ENCODE assay signal across 9 cellular contexts in the genomic region with DNA sequence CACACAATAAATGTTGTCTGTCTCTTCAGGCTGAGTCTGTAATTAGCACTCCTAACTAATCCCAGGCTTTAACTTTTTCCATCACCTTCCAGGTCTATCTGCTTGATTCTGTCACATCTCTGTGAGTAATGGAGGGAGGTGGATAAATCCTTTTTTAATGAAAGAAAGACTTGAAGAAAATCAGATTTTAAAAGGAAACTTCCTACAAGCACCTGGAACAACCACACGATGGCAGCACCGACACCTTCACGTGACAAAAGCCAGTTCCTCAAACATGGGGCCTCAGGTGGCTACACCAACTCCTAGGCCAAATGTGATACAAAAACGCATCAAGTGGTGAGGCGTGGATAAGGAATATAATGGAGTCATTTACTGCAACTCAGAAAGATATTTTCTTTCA. TPM values are rescaled to one million over a fixed set of nuclear protein-coding genes. Genes with fewer than 3 reads are reported as not detected.
A peak's percentile ranks its signal among the peaks of the same experiment; 100 is the strongest.
DNase-seq lines count a peak whose midpoint lies in the region; ATAC-seq, FAIRE-seq and TF ChIP-seq lines count a peak whose summit lies in the region.
"Had no signal": no experiment of that assay in that cellular context is flagged by ENCODE, and none has a peak within 500 bp of the region (broad histone marks: within the 10 kb centered on the region; RNA-seq: fewer than 3 reads in every experiment).

No MANE protein-coding gene starts in this region.

- H3K36me3 ChIP-seq in OCI-LY3 (replicated peaks; ENCODE audit: low read depth, low read length) (peaks cover 54% of the 10 kb centered on the region), mammary epithelial cell (ENCODE audit: insufficient read depth, low read length) (peaks cover 7% of the 10 kb centered on the region), mucosa of descending colon (ENCODE audit: low read depth) (peaks cover 4% of the 10 kb centered on the region)

- H3K4me3 Mint-ChIP-seq in CD4-positive, alpha-beta T cell = no peak overlapping the region

- dilution Hi-C loops in mammary epithelial cell (cut with HindIII; ENCODE audit: low sequenced_read_pairs) = no loop called here

- H3K9me3 Mint-ChIP-seq in CD4-positive, alpha-beta T cell = no peaks in the 10 kb centered on the region

- H4K20me1 ChIP-seq in OCI-LY3 (ENCODE audit: insufficient read depth, low read length) = no peaks in the 10 kb centered on the region
- no peaks in the 10 kb centered on the region for H4K20me1 ChIP-seq in mammary epithelial cell (ENCODE audit: insufficient read depth, low read length)

- 0 out of 2 replicates have a peak, but pooled peaks cover 3% of the 10 kb centered on the region for H3K79me2 ChIP-seq in OCI-LY3 (ENCODE audit: low read length)
- peaks cover 8% of the 10 kb centered on the region for H3K79me2 ChIP-seq in mammary epithelial cell (ENCODE audit: insufficient read depth, low read length)

- CTCF ChIA-PET in CD4-positive, alpha-beta T cell (lab: Charles Lee) = interaction anchor here (1.0 kb wide), 1 partner anchor 31 kb away, joined by 3 read pairs; no protein-coding TSS in a partner anchor
- CTCF ChIA-PET in mammary epithelial cell (lab: Charles Lee; ENCODE audit: low non-redundant PET) = interaction anchor here (0.6 kb wide), 1 partner anchor 228 kb away, joined by 4 read pairs; no protein-coding TSS in a partner anchor

- peaks cover 10% of the 10 kb centered on the region for H3K4me1 ChIP-seq in OCI-LY3 (ENCODE audit: low read length)
- peaks cover under 1% of the 10 kb centered on the region for H3K4me1 ChIP-seq in mammary epithelial cell (ENCODE audit: insufficient read depth, low read length)
- no peaks in the 10 kb centered on the region for H3K4me1 ChIP-seq in mucosa of descending colon (ENCODE audit: low read depth)

- H3K27ac Mint-ChIP-seq in CD4-positive, alpha-beta T cell = no peak overlapping the region

- no TSS peak for BruUV-seq in mammary epithelial cell (replicated peaks; lab: Mats Ljungman, UMichigan)

- POLR2A ChIA-PET in CD4-positive, alpha-beta T cell (lab: Charles Lee) = interaction anchor here (1.4 kb wide), 1 partner anchor 41 kb away, joined by 3 read pairs; a partner anchor contains a TSS

- no peak overlapping the region for H3K27ac ChIP-seq in CD4-positive, alpha-beta T cell (ENCODE audit: low read depth, low read length)
- peak overlapping the region; percentile 29 for H3K27ac ChIP-seq in OCI-LY3 (ENCODE audit: low read length)
- H3K27ac ChIP-seq in mammary epithelial cell (ENCODE audit: insufficient read depth, low read depth, low read length) = no peak overlapping the region

- H3K4me3 ChIP-seq in OCI-LY3 (ENCODE audit: low read length) (no peak overlapping the region), mammary epithelial cell (replicated peaks in 1 of 3; ENCODE audit: insufficient read depth in 1 of 3, low read depth in 2 of 3, low read length in 3 of 3) (no peak overlapping the region), mucosa of descending colon (no peak overlapping the region)
- H3K4me3 ChIP-seq: lung had no signal

- H3K27me3 ChIP-seq in CD4-positive, alpha-beta T cell (ENCODE audit: control insufficient read depth, insufficient read depth, low read length) = no peaks in the 10 kb centered on the region
- H3K27me3 ChIP-seq in OCI-LY3 (ENCODE audit: low read depth, low read length) (no peaks in the 10 kb centered on the region), mammary epithelial cell (ENCODE audit: insufficient read depth, low read length) (no peaks in the 10 kb centered on the region)

- in situ Hi-C loops in mammary epithelial cell (cut with MboI; ENCODE audit: low sequenced_read_pairs in 2 of 2) = no loop called here

- no peaks in the 10 kb centered on the region for H3K9me3 ChIP-seq in CD4-positive, alpha-beta T cell (ENCODE audit: control insufficient read depth, low read length)
- H3K9me3 ChIP-seq in OCI-LY3 (ENCODE audit: insufficient read depth, low read length) (no peaks in the 10 kb centered on the region), mammary epithelial cell (replicated peaks; ENCODE audit: insufficient read depth, low read length) (peaks cover 3% of the 10 kb centered on the region), mucosa of descending colon (no peaks in the 10 kb centered on the region)

- H3K36me3 Mint-ChIP-seq in CD4-positive, alpha-beta T cell (ENCODE audit: low read depth) = peaks cover 98% of the 10 kb centered on the region

- H3K9ac ChIP-seq in OCI-LY3 (ENCODE audit: low read length) (peak overlapping the region; percentile 27), mammary epithelial cell (ENCODE audit: insufficient read depth, low read length) (no peak overlapping the region)

- no peaks in the 10 kb centered on the region for H3K27me3 Mint-ChIP-seq in CD4-positive, alpha-beta T cell

- H3K4me2 ChIP-seq in OCI-LY3 (ENCODE audit: low read length) (0 out of 2 replicates have a peak overlapping the region, but pooled peaks have one; percentile 3), mammary epithelial cell (ENCODE audit: insufficient read depth, low read depth, low read length) (no peak overlapping the region)

- DNase-seq in CD4-positive, alpha-beta T cell = peak in 3 of 10 experiments; percentile 11 to 14 (median 12)
- DNase-seq in mammary epithelial cell = peak; percentile 29
- peak in 2 of 3 donors; percentile 45 to 62 for DNase-seq in mucosa of descending colon
- no peak for DNase-seq in frontal cortex (ENCODE audit: low spot score in 2 of 2)
- no peak for DNase-seq in activated gamma-delta T cell treated with Interleukin-2 at 50 U/mL for 16 hours
- no peak for DNase-seq in COR-L47 (lab: John Stamatoyannopoulos, UW)

- ATAC-seq in CD4-positive, alpha-beta T cell (ENCODE audit: poor library complexity) = no peak
- ATAC-seq in GM21423 (IDR thresholded peaks at IDR 0.05; ENCODE audit: unreplicated experiment) (peak; percentile 62), mucosa of descending colon (peak; percentile 65)

- TF ChIP-seq CTCF in CD4-positive, alpha-beta T cell (IDR thresholded peaks at IDR 0.05) = peak; percentile 22
- TF ChIP-seq CTCF in OCI-LY3 (IDR thresholded peaks at IDR 0.05; ENCODE audit: low read depth, low read length) (peak; percentile 82), mammary epithelial cell (conservative IDR thresholded peaks at IDR 0.05 in 1 of 2, IDR thresholded peaks at IDR 0.05 in 1 of 2; ENCODE audit: extremely low read depth in 1 of 2, insufficient read depth in 1 of 2, low read depth in 1 of 2, low read length in 2 of 2) (peak; percentile 60 to 66), mucosa of descending colon (IDR thresholded peaks at IDR 0.05) (no peak)

- no peaks in the 10 kb centered on the region for H3K4me1 Mint-ChIP-seq in CD4-positive, alpha-beta T cell (ENCODE audit: low read depth)

- no peak for FAIRE-seq in frontal cortex (lab: Jason Lieb, UNC)

- intact Hi-C loops in CD4-positive, alpha-beta T cell (cut with DNase I, micrococcal nuclease) = loop anchor here in 1 of 2 experiments (10.0 kb wide), 1 partner anchor 237 kb away; no protein-coding TSS in a partner anchor
- intact Hi-C loops in mammary epithelial cell (cut with micrococcal nuclease) (loop anchor here (2.0 to 5.0 kb wide), 2 partner anchors 41 to 235 kb away; a partner anchor contains a TSS), mucosa of descending colon (cut with DNase I, micrococcal nuclease) (no loop called here)

- H2AFZ ChIP-seq in OCI-LY3 (ENCODE audit: low read depth, low read length) (peak overlapping the region; percentile 47; the same call in 1 of the 2 replicates), mammary epithelial cell (ENCODE audit: low read depth, low read length) (no peak overlapping the region)

- WGBS in mammary epithelial cell (ENCODE audit: low coverage, missing lambda C conversion rate) = 34% methylated on average over 5 of the region's 5 CpGs

RNA-seq across cellular contexts. Expression of a gene that starts 41.8 kb away (rescaled TPM):
- total RNA-seq in CD4-positive, alpha-beta T cell = 10 to 100 TPM; 14.9 to 16.6 TPM
- 10 to 100 TPM; 24.6 to 44.8 TPM for total RNA-seq in mammary epithelial cell
- 9.8 TPM for polyA plus RNA-seq in mammary epithelial cell
- 19.2 TPM for polyA minus RNA-seq in mammary epithelial cell
- total RNA-seq in mucosa of descending colon = 10 to 100 TPM; 16.9 to 24.3 (median 20.9) TPM
- total RNA-seq in frontal cortex = 20.4 TPM

RNA-seq across cellular contexts. Expression of a gene that starts 46.1 kb away (rescaled TPM):
- total RNA-seq in CD4-positive, alpha-beta T cell = not detected
- total RNA-seq in mammary epithelial cell (not detected), mucosa of descending colon (not detected), frontal cortex (0.82 TPM)
- not detected for polyA plus RNA-seq in mammary epithelial cell
- not detected for polyA minus RNA-seq in mammary epithelial cell
- total RNA-seq: lung had no signal
- polyA plus RNA-seq: lung had no signal

RNA-seq across cellular contexts. Expression of a gene that starts 49.6 kb away (rescaled TPM):
- 10 to 100 TPM; 28.8 to 29.4 TPM for total RNA-seq in CD4-positive, alpha-beta T cell
- total RNA-seq in mammary epithelial cell = 10 to 100 TPM; 16.5 TPM
- 8.7 TPM for polyA plus RNA-seq in mammary epithelial cell
- polyA minus RNA-seq in mammary epithelial cell = 8.0 TPM
- 10 to 100 TPM; 11.0 to 21.0 (median 11.6) TPM for total RNA-seq in mucosa of descending colon
- total RNA-seq in frontal cortex = 29.8 TPM

Comparison
In these comparisons a context has a peak if more than half of its experiments do, and no peak if none do; other contexts are left out.
1. DNase-seq: peak in mammary epithelial cell (single experiment) and mucosa of descending colon (2 of 3); none in frontal cortex (0 of 2), activated gamma-delta T cell treated with Interleukin-2 at 50 U/mL for 16 hours (single experiment) and COR-L47 (single experiment).